23 cellular contexts compared by ENCODE assay signal in genomic region chr6:136470044-136470443, GRCh38.
DNase-seq lines count a peak whose midpoint lies in the region; ATAC-seq and TF ChIP-seq lines count a peak whose summit lies in the region.
"Had no signal": no experiment of that assay in that cellular context is flagged by ENCODE, and none has a peak within 500 bp of the region (broad histone marks: within the 10 kb centered on the region; RNA-seq: fewer than 3 reads in every experiment).

No MANE protein-coding gene starts in this region.

- no peaks in the 10 kb centered on the region for H3F3A ChIP-seq in PC-3 (ENCODE audit: low read length, unreplicated experiment)

- WGBS in neuronal stem cell (ENCODE audit: extremely low coverage in 2 of 2, insufficient read length in 2 of 2, insufficient replicate concordance in 1 of 2), 2 donors = no CpG with 5 or more reads among the region's 5 CpGs

- H3K79me2 ChIP-seq in PC-3 (ENCODE audit: low read length) = peaks cover 4% of the 10 kb centered on the region; the same call in 1 of the 2 replicates

- H3K36me3 ChIP-seq in neuronal stem cell (replicated peaks in 1 of 2; ENCODE audit: control insufficient read depth in 2 of 2, insufficient read depth in 2 of 2, low read length in 2 of 2) (no peaks in the 10 kb centered on the region), PC-3 (ENCODE audit: low read depth, low read length) (no peaks in the 10 kb centered on the region)
- H3K36me3 ChIP-seq in naive thymus-derived CD4-positive, alpha-beta T cell (ENCODE audit: control insufficient read depth in 2 of 3, insufficient read depth in 3 of 3, low read length in 3 of 3) = no peaks in the 10 kb centered on the region
- H3K36me3 ChIP-seq: colonic mucosa, ovary, SJSA1 had no signal

- in situ Hi-C loops in KBM-7 (cut with MboI; ENCODE audit: low pct_unique_long_range_greater_than_20kb, low sequenced_read_pairs) = no loop called here

- peaks cover 0 to 10% (median 5%) of the 10 kb centered on the region in 7 donors for H3K4me1 Mint-ChIP-seq in naive thymus-derived CD4-positive, alpha-beta T cell

- no peak overlapping the region for H3K23ac ChIP-seq in neuronal stem cell (ENCODE audit: low read depth, low read length, poor library complexity)

- H3K4me3 Mint-ChIP-seq in naive thymus-derived CD4-positive, alpha-beta T cell = no peak overlapping the region
- H3K4me3 Mint-ChIP-seq: brain; CD4-positive, alpha-beta T cell; T-helper 1 cell treated with Interleukin-12 subunit alpha and Interleukin-12 subunit beta and Interleukin-4 antibody, amounts not matched to agents 30 μg/mL and 1 μg/mL, for 36 hours had no signal

- H3K4me1 ChIP-seq in neuronal stem cell (ENCODE audit: control insufficient read depth in 2 of 2, insufficient read depth in 1 of 2, low read depth in 1 of 2, low read length in 2 of 2) (peaks cover 4 to 5% of the 10 kb centered on the region in 2 donors), PC-3 (ENCODE audit: insufficient read depth, low read length) (peaks cover 9% of the 10 kb centered on the region)
- no peaks in the 10 kb centered on the region for H3K4me1 ChIP-seq in naive thymus-derived CD4-positive, alpha-beta T cell (ENCODE audit: control insufficient read depth in 2 of 2, insufficient read depth in 2 of 2, low read length in 2 of 2)
- H3K4me1 ChIP-seq: colonic mucosa, SJSA1 had no signal

- H4K8ac ChIP-seq in neuronal stem cell (ENCODE audit: low read depth, low read length) = no peak overlapping the region

- BruUV-seq in PC-3 (replicated peaks; lab: Mats Ljungman, UMichigan) = no TSS peak

- intact Hi-C loops in naive thymus-derived CD4-positive, alpha-beta T cell (cut with micrococcal nuclease) = no loop called here
- intact Hi-C loops in PC-3 (cut with micrococcal nuclease) = no loop called here

- H2BK120ac ChIP-seq in neuronal stem cell (ENCODE audit: low read depth, low read length) = no peak overlapping the region

- H3K9ac ChIP-seq in neuronal stem cell (ENCODE audit: low read depth, low read length, poor library complexity) (no peak overlapping the region), PC-3 (ENCODE audit: low read length) (no peak overlapping the region)

- CTCF ChIA-PET in naive thymus-derived CD4-positive, alpha-beta T cell (lab: Charles Lee) = no interaction called here
- CTCF ChIA-PET in PC-3 (lab: Charles Lee) = no interaction called here

- H3K27me3 Mint-ChIP-seq in naive thymus-derived CD4-positive, alpha-beta T cell = peaks cover 5 to 31% (median 11%) of the 10 kb centered on the region in 5 donors
- H3K27me3 Mint-ChIP-seq: CD4-positive, alpha-beta T cell had no signal

- H3K4ac ChIP-seq in neuronal stem cell (ENCODE audit: low read length) = no peak overlapping the region

- no peak overlapping the region for H2BK15ac ChIP-seq in neuronal stem cell (ENCODE audit: low read length)

- no peak overlapping the region for H2AK5ac ChIP-seq in neuronal stem cell (ENCODE audit: low read depth, low read length)

- H3K27ac ChIP-seq in cingulate gyrus (ENCODE audit: low read depth, low read length) = peak overlapping the region; percentile 97
- H3K27ac ChIP-seq in neuronal stem cell (replicated peaks; ENCODE audit: low read length) = no peak overlapping the region
- H3K27ac ChIP-seq in naive thymus-derived CD4-positive, alpha-beta T cell (ENCODE audit: low read depth, low read length) = no peak overlapping the region
- H3K27ac ChIP-seq in PC-3 (ENCODE audit: low read length) = no peak overlapping the region
- H3K27ac ChIP-seq: colonic mucosa, ovary, SJSA1, VCaP had no signal

- H4K91ac ChIP-seq in neuronal stem cell (ENCODE audit: low read depth, low read length, poor library complexity) = no peak overlapping the region

- H3K18ac ChIP-seq in neuronal stem cell (ENCODE audit: low read length) = no peak overlapping the region

- peak overlapping the region; percentile 16 for H2AFZ ChIP-seq in neuronal stem cell (ENCODE audit: low read length)
- H2AFZ ChIP-seq in PC-3 (ENCODE audit: low read length) = no peak overlapping the region

- ATAC-seq in naive thymus-derived CD4-positive, alpha-beta T cell = no peak
- ATAC-seq in PC-3 (no peak), HG02588 (IDR thresholded peaks at IDR 0.05; ENCODE audit: unreplicated experiment) (no peak)
- ATAC-seq: Panc1 had no signal

- H2BK5ac ChIP-seq in neuronal stem cell (ENCODE audit: low read length) = no peak overlapping the region

- H3K27ac Mint-ChIP-seq in naive thymus-derived CD4-positive, alpha-beta T cell = no peak overlapping the region
- H3K27ac Mint-ChIP-seq: brain; CD4-positive, alpha-beta T cell; T-helper 1 cell treated with Interleukin-12 subunit alpha and Interleukin-12 subunit beta and Interleukin-4 antibody, amounts not matched to agents 30 μg/mL and 1 μg/mL, for 36 hours had no signal

- H3K4me2 ChIP-seq in neuronal stem cell (ENCODE audit: insufficient read depth, low read length, poor library complexity, severe bottlenecking) (no peak overlapping the region), PC-3 (ENCODE audit: low read length) (no peak overlapping the region)

- no peaks in the 10 kb centered on the region for H3K9me3 ChIP-seq in neuronal stem cell (replicated peaks in 1 of 2; ENCODE audit: control insufficient read depth in 2 of 2, insufficient read depth in 1 of 2, low read depth in 1 of 2, low read length in 2 of 2)
- H3K9me3 ChIP-seq in naive thymus-derived CD4-positive, alpha-beta T cell (ENCODE audit: control insufficient read depth in 2 of 3, low read length in 3 of 3) = no peaks in the 10 kb centered on the region
- no peaks in the 10 kb centered on the region for H3K9me3 ChIP-seq in PC-3 (ENCODE audit: low read length)
- H3K9me3 ChIP-seq: colonic mucosa, ovary, SJSA1 had no signal

- POLR2A ChIA-PET in naive thymus-derived CD4-positive, alpha-beta T cell (lab: Charles Lee) = no interaction called here
- POLR2A ChIA-PET in PC-3 (lab: Charles Lee; ENCODE audit: unreplicated experiment) = no interaction called here

- H3K79me1 ChIP-seq in neuronal stem cell (ENCODE audit: low read depth, low read length) = no peaks in the 10 kb centered on the region

- no peak for TF ChIP-seq CTCF in PC-3 (conservative IDR thresholded peaks at IDR 0.05; ENCODE audit: low read depth, low read length)

- peak; percentile 42 for DNase-seq in KBM-7
- peak; percentile 64 for DNase-seq in NOMO-1 treated with DMSO at 0.1 percent for 48 hours (lab: John Stamatoyannopoulos, UW; ENCODE audit: unreplicated experiment)
- no peak for DNase-seq in neuronal stem cell (ENCODE audit: low spot score)
- DNase-seq in naive thymus-derived CD4-positive, alpha-beta T cell = no peak
- DNase-seq in PC-3 = no peak
- DNase-seq: activated CD4-positive, alpha-beta T cell treated with anti-CD3 and anti-CD28 coated beads, Interleukin-2, amount 50 U/mL, for 4 hours; activated CD8-positive, alpha-beta memory T cell treated with anti-CD3 and anti-CD28 coated beads, Interleukin-2, amount 50 U/mL, for 4 hours; activated effector memory CD4-positive, alpha-beta T cell treated with Interleukin-2 at 50 U/mL for 16 hours; CD4-positive, alpha-beta T cell; colonic mucosa; GOT3; mesenchymal stem cell; NCI-H1417 treated with DMSO at 0.1 percent for 48 hours; NCI-H2171 treated with DMSO at 0.1 percent for 48 hours; NCI-H748 treated with DMSO at 0.1 percent for 48 hours; ovary had no signal

- H3K4me3 ChIP-seq in neuronal stem cell (ENCODE audit: low read length in 2 of 2) (no peak overlapping the region), PC-3 (ENCODE audit: low read length) (no peak overlapping the region)
- H3K4me3 ChIP-seq in naive thymus-derived CD4-positive, alpha-beta T cell (ENCODE audit: low read length) = no peak overlapping the region
- H3K4me3 ChIP-seq: colonic mucosa, ovary, SJSA1 had no signal

- H3K9me3 Mint-ChIP-seq in naive thymus-derived CD4-positive, alpha-beta T cell = no peaks in the 10 kb centered on the region
- H3K9me3 Mint-ChIP-seq: brain; CD4-positive, alpha-beta T cell; T-helper 1 cell treated with Interleukin-12 subunit alpha and Interleukin-12 subunit beta and Interleukin-4 antibody, amounts not matched to agents 30 μg/mL and 1 μg/mL, for 36 hours had no signal

- H3K9me2 ChIP-seq in PC-3 (replicated peaks; ENCODE audit: low read length) = no peaks in the 10 kb centered on the region

- H4K20me1 ChIP-seq in PC-3 (ENCODE audit: low read length) = no peaks in the 10 kb centered on the region

- no peak overlapping the region for H3K14ac ChIP-seq in neuronal stem cell (ENCODE audit: low read length)

- no peak overlapping the region for H2BK12ac ChIP-seq in neuronal stem cell (ENCODE audit: low read length)

- no peaks in the 10 kb centered on the region for H3K36me3 Mint-ChIP-seq in naive thymus-derived CD4-positive, alpha-beta T cell
- H3K36me3 Mint-ChIP-seq: brain had no signal

- H3K27me3 ChIP-seq in neuronal stem cell (ENCODE audit: control insufficient read depth in 3 of 3, insufficient read depth in 3 of 3, low read depth in 1 of 3, low read length in 3 of 3) (no peaks in the 10 kb centered on the region), PC-3 (ENCODE audit: low read length) (no peaks in the 10 kb centered on the region)
- no peaks in the 10 kb centered on the region for H3K27me3 ChIP-seq in naive thymus-derived CD4-positive, alpha-beta T cell (ENCODE audit: control insufficient read depth in 2 of 2, insufficient read depth in 2 of 2, low read length in 2 of 2)
- H3K27me3 ChIP-seq: colonic mucosa, ovary had no signal

Comparison
In these comparisons a context has a peak if more than half of its experiments do, and no peak if none do; other contexts are left out.
1. DNase-seq: peak in KBM-7 (single experiment) and NOMO-1 treated with DMSO at 0.1 percent for 48 hours (single experiment); none in neuronal stem cell (single experiment), naive thymus-derived CD4-positive, alpha-beta T cell (0 of 9) and PC-3 (single experiment).